In genomic region chr2:10285578-10286198, GRCh38 we compare ENCODE assay signal across 1 cellular context.
TF ChIP-seq lines count a peak whose summit lies in the region.

No MANE protein-coding gene starts in this region.

TF ChIP-seq in SK-N-SH, 30 proteins besides CTCF, POLR2A, EP300 and RAD21 (continued from another document):
- TF ChIP-seq MXI1 (IDR thresholded peaks at IDR 0.05; ENCODE audit: low read depth, low read length) (peak; percentile 89; the same call in 1 of the 2 replicates), TAF1 (IDR thresholded peaks at IDR 0.05; ENCODE audit: borderline replicate concordance, low read depth, low read length) (0 out of 2 replicates have a peak, but pooled peaks have one; percentile 14), FOXM1 (IDR thresholded peaks at IDR 0.05; ENCODE audit: low read depth) (no peak), ZBTB33 (IDR thresholded peaks at IDR 0.05; ENCODE audit: borderline replicate concordance, low read depth) (no peak), PBX3 (IDR thresholded peaks at IDR 0.05) (peak; percentile 17; the same call in 1 of the 2 replicates), GATA2 (CRISPR knock-in tag; IDR thresholded peaks at IDR 0.05) (no peak)
TF ChIP-seq in SK-N-SH: peak in this region for 14.
